Comparison of ENCODE assay signal across 10 cellular contexts in the genomic region with DNA sequence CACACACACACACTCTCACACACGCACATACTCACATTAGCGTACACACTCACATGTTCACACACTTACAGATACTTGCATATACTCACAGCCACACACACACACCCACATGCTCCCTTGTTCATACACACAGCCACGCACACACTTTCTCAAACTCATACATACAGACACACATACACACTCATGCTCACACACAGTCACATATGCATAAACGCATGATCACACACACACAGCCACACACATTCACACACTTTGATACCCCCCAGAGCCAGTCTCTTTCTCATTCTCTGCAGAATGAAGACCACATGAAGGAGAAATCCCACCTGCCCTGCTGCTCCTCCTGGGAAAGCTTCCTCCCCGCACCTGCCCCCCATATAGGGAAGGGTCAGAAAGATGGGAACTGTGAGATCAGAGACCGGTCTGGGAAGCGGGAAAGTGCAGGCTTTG.
DNase-seq lines count a peak whose midpoint lies in the region; ATAC-seq and TF ChIP-seq lines count a peak whose summit lies in the region.
"Had no signal": no experiment of that assay in that cellular context is flagged by ENCODE, and none has a peak within 500 bp of the region (broad histone marks: within the 10 kb centered on the region; RNA-seq: fewer than 3 reads in every experiment).

No MANE protein-coding gene starts in this region.

- peak overlapping the region in 4 of 5 experiments; percentile 22 to 88 (median 52) for H3K27ac Mint-ChIP-seq in brain

- H3K36me3 ChIP-seq in HUES6 (ENCODE audit: control insufficient read depth, insufficient read depth, low read length) (no peaks in the 10 kb centered on the region), thoracic aorta (no peaks in the 10 kb centered on the region)

- no peaks in the 10 kb centered on the region for H3K27me3 ChIP-seq in HUES6 (ENCODE audit: control insufficient read depth, insufficient read depth, low read length)
- no peaks in the 10 kb centered on the region for H3K27me3 ChIP-seq in thoracic aorta (replicated peaks; ENCODE audit: insufficient read depth)

- H3K9me3 Mint-ChIP-seq in brain = peaks cover 0 to 6% (median 0%) of the 10 kb centered on the region in 5 experiments

- H3K27ac ChIP-seq in HUES6 (ENCODE audit: low read depth, low read length) (peak overlapping the region; percentile 50; the same call in 1 of the 2 replicates), thoracic aorta (peak overlapping the region; percentile 60 to 63)

- ATAC-seq in thoracic aorta (ENCODE audit: insufficient number of reproducible peaks, low FRiP score, low read depth) (no peak), HG03108 (IDR thresholded peaks at IDR 0.05; ENCODE audit: unreplicated experiment) (no peak)

- peak overlapping the region in 3 of 5 experiments; percentile 9 to 40 (median 30) for H3K4me3 Mint-ChIP-seq in brain

- H3K4me1 ChIP-seq in HUES6 (ENCODE audit: control insufficient read depth, insufficient read depth, low read length) (peaks cover 44% of the 10 kb centered on the region), thoracic aorta (ENCODE audit: control insufficient read depth in 1 of 2, low read depth in 2 of 2) (peaks cover 21 to 46% of the 10 kb centered on the region in 2 donors)

- no peaks in the 10 kb centered on the region for H3K9me3 ChIP-seq in HUES6 (ENCODE audit: control insufficient read depth, insufficient read depth, low read depth, low read length)
- no peaks in the 10 kb centered on the region for H3K9me3 ChIP-seq in thoracic aorta
- H3K9me3 ChIP-seq: mucosa of descending colon had no signal

- H3K27me3 Mint-ChIP-seq in brain = peaks cover 3% of the 10 kb centered on the region

- H3K4me3 ChIP-seq in HUES6 (ENCODE audit: low read depth, low read length) = peak overlapping the region; percentile 36; the same call in 1 of the 2 replicates
- H3K4me3 ChIP-seq in thoracic aorta = peak overlapping the region; percentile 41
- H3K4me3 ChIP-seq: mucosa of descending colon had no signal

- no peak for TF ChIP-seq CTCF in brain (conservative IDR thresholded peaks at IDR 0.05)
- no peak for TF ChIP-seq CTCF in thoracic aorta (IDR thresholded peaks at IDR 0.05)

- H3K4me1 Mint-ChIP-seq in brain = peaks cover 29% of the 10 kb centered on the region

- H3K36me3 Mint-ChIP-seq in brain = no peaks in the 10 kb centered on the region

- H3K9ac ChIP-seq in HUES6 (ENCODE audit: low read length) = peak overlapping the region; percentile 84

- DNase-seq in iris pigment epithelial cell (ENCODE audit: low read depth) (peak; percentile 51), thoracic aorta (ENCODE audit: low spot score) (no peak), NCI-H345 treated with DMSO at 0.1 percent for 48 hours (lab: John Stamatoyannopoulos, UW; ENCODE audit: unreplicated experiment) (no peak), NAMALWA (ENCODE audit: low spot score) (no peak), NCI-H1436 (lab: John Stamatoyannopoulos, UW) (no peak)
- DNase-seq: activated CD4-positive, alpha-beta T cell treated with anti-CD3 and anti-CD28 coated beads for 4 hours had no signal
